In the genomic region with DNA sequence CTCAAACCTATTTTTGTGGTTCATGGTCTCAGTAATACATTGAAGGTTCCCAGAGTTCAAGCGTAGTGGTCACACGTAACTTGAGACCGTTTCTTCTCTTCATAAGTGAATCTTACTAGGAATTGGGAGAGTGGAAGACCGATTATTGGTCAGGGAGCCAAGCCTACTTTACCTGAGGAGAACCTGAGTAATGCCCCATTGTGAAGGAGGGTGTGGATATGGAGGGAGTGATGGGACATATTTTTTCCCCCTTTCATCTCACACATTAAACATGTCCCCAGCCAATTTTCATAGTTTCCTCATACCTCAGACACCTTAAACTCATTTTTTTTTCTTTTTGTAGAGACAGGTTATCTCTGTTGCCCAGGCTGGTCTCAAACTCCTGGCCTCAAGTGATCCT, we compare ENCODE assay signal across 1 cellular context.
A peak's percentile ranks its signal among the peaks of the same experiment; 100 is the strongest.
TF ChIP-seq lines count a peak whose summit lies in the region.

No MANE protein-coding gene starts in this region.

TF ChIP-seq in HEK293, 187 proteins besides CTCF, POLR2A, EP300 and RAD21:
- TF ChIP-seq, protein P1, sequence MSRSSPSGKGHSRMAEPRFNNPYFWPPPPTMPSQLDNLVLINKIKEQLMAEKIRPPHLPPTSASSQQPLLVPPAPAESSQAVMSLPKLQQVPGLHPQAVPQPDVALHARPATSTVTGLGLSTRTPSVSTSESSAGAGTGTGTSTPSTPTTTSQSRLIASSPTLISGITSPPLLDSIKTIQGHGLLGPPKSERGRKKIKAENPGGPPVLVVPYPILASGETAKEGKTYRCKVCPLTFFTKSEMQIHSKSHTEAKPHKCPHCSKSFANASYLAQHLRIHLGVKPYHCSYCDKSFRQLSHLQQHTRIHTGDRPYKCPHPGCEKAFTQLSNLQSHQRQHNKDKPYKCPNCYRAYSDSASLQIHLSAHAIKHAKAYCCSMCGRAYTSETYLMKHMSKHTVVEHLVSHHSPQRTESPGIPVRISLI (tag by site-specific recombination; IDR thresholded peaks at IDR 0.05), result 0 out of 2 replicates have a peak, but pooled peaks have one; percentile 39
- TF ChIP-seq ZNF843 (tag by site-specific recombination; IDR thresholded peaks at IDR 0.05), result no peak
- TF ChIP-seq, protein P2, sequence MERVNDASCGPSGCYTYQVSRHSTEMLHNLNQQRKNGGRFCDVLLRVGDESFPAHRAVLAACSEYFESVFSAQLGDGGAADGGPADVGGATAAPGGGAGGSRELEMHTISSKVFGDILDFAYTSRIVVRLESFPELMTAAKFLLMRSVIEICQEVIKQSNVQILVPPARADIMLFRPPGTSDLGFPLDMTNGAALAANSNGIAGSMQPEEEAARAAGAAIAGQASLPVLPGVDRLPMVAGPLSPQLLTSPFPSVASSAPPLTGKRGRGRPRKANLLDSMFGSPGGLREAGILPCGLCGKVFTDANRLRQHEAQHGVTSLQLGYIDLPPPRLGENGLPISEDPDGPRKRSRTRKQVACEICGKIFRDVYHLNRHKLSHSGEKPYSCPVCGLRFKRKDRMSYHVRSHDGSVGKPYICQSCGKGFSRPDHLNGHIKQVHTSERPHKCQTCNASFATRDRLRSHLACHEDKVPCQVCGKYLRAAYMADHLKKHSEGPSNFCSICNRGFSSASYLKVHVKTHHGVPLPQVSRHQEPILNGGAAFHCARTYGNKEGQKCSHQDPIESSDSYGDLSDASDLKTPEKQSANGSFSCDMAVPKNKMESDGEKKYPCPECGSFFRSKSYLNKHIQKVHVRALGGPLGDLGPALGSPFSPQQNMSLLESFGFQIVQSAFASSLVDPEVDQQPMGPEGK (tag by site-specific recombination; IDR thresholded peaks at IDR 0.05), result no peak
TF ChIP-seq in HEK293: peak in this region for 1.
